2 cellular contexts compared by ENCODE assay signal in genomic region chr1:178864326-178864725, GRCh38.
A peak's percentile ranks its signal among the peaks of the same experiment; 100 is the strongest.
TF ChIP-seq lines count a peak whose summit lies in the region.

No MANE protein-coding gene starts in this region.

TF ChIP-seq in SK-N-SH, 30 proteins besides CTCF, POLR2A, EP300 and RAD21:
- TF ChIP-seq IRF3 (IDR thresholded peaks at IDR 0.05; ENCODE audit: low read depth, low read length): no peak
- TF ChIP-seq TCF12 (IDR thresholded peaks at IDR 0.05): 0 out of 2 replicates have a peak, but pooled peaks have one; percentile 23

TF ChIP-seq in GM12878, 131 proteins besides CTCF, POLR2A, EP300 and RAD21:
- TF ChIP-seq PRDM15 (CRISPR knock-in tag; IDR thresholded peaks at IDR 0.05) (no peak), NR2C1 (IDR thresholded peaks at IDR 0.05) (no peak), BCL11A (IDR thresholded peaks at IDR 0.05; ENCODE audit: low read depth, low read length) (no peak), ZBED1 (IDR thresholded peaks at IDR 0.05; ENCODE audit: borderline replicate concordance) (no peak), TARDBP (IDR thresholded peaks at IDR 0.05; ENCODE audit: borderline replicate concordance) (no peak), NR2C2 (IDR thresholded peaks at IDR 0.05; ENCODE audit: borderline replicate concordance, control insufficient read depth, insufficient read length, low read depth) (no peak)
